Comparison of ENCODE assay signal across 21 cellular contexts in genomic region chr11:49948701-49949100, GRCh38. TPM values are rescaled to one million over a fixed set of nuclear protein-coding genes. Genes with fewer than 3 reads are reported as not detected.
"Had no signal": no experiment of that assay in that cellular context is flagged by ENCODE, and none has a peak within 500 bp of the region (broad histone marks: within the 10 kb centered on the region; RNA-seq: fewer than 3 reads in every experiment).

No MANE protein-coding gene starts in this region.

RNA-seq across cellular contexts. Expression of gene OR4C13, which starts 3.5 kb away (rescaled TPM):
- total RNA-seq: activated naive CD4-positive, alpha-beta T cell treated with anti-CD3 and anti-CD28 coated beads for 36 hours; activated naive CD4-positive, alpha-beta T cell treated with anti-CD3 and anti-CD28 coated beads, Interleukin-2, amount 50 U/mL, for 72 hours; activated naive CD8-positive, alpha-beta T cell treated with anti-CD3 and anti-CD28 coated beads for 36 hours; activated naive CD8-positive, alpha-beta T cell treated with anti-CD3 and anti-CD28 coated beads, Interleukin-2, amount 10 ng/mL, durations not matched to agents 7 days and 5 days; activated T-cell treated with anti-CD3 and anti-CD28 coated beads, Interleukin-2, amount 50 U/mL, for 4 hours; activated T-cell treated with anti-CD3 and anti-CD28 coated beads, Interleukin-2, amount 50 U/mL, for 72 hours; activated T-helper 1 cell treated with anti-CD3 and anti-CD28 coated beads, Interleukin-12 subunit alpha, Interleukin-12 subunit beta, Interleukin-2, Interleukin-4 antibody, amounts not matched to agents 30 ng/mL and 10 ng/mL and 1 ng/mL, durations not matched to agents 14 hours and 24 hours and 36 hours; activated T-helper 17 cell treated with anti-CD3 and anti-CD28 coated beads, Interleukin-2, amount 50 U/mL, for 72 hours; activated T-helper 2 cell treated with anti-CD3 and anti-CD28 coated beads, Interferon-gamma antibody, Interleukin-2, Interleukin-4, amounts not matched to agents 10 μg/mL and 5 μg/mL and 100 μg/mL, durations not matched to agents 14 hours and 24 hours and 36 hours; adrenal gland; aorta; ascending aorta; astrocyte; body of pancreas; breast epithelium; bronchial epithelial cell; cardiac muscle cell; cardiac septum; cerebellum; chondrocyte had no signal
- polyA plus RNA-seq: adipose tissue, adrenal gland, aorta, cardiac muscle cell had no signal

RNA-seq across cellular contexts. Expression of gene OR4C12, which starts 33.6 kb away (rescaled TPM):
- total RNA-seq: activated naive CD4-positive, alpha-beta T cell treated with anti-CD3 and anti-CD28 coated beads for 36 hours; activated naive CD4-positive, alpha-beta T cell treated with anti-CD3 and anti-CD28 coated beads, Interleukin-2, amount 50 U/mL, for 72 hours; activated naive CD8-positive, alpha-beta T cell treated with anti-CD3 and anti-CD28 coated beads for 36 hours; activated naive CD8-positive, alpha-beta T cell treated with anti-CD3 and anti-CD28 coated beads, Interleukin-2, amount 10 ng/mL, durations not matched to agents 7 days and 5 days; activated T-cell treated with anti-CD3 and anti-CD28 coated beads, Interleukin-2, amount 50 U/mL, for 4 hours; activated T-cell treated with anti-CD3 and anti-CD28 coated beads, Interleukin-2, amount 50 U/mL, for 72 hours; activated T-helper 1 cell treated with anti-CD3 and anti-CD28 coated beads, Interleukin-12 subunit alpha, Interleukin-12 subunit beta, Interleukin-2, Interleukin-4 antibody, amounts not matched to agents 30 ng/mL and 10 ng/mL and 1 ng/mL, durations not matched to agents 14 hours and 24 hours and 36 hours; activated T-helper 17 cell treated with anti-CD3 and anti-CD28 coated beads, Interleukin-2, amount 50 U/mL, for 72 hours; activated T-helper 2 cell treated with anti-CD3 and anti-CD28 coated beads, Interferon-gamma antibody, Interleukin-2, Interleukin-4, amounts not matched to agents 10 μg/mL and 5 μg/mL and 100 μg/mL, durations not matched to agents 14 hours and 24 hours and 36 hours; adrenal gland; aorta; ascending aorta; astrocyte; body of pancreas; breast epithelium; bronchial epithelial cell; cardiac muscle cell; cardiac septum; cerebellum; chondrocyte had no signal
- polyA plus RNA-seq: adipose tissue, adrenal gland, aorta, cardiac muscle cell had no signal
